16 cellular contexts compared by ENCODE assay signal in genomic region chr9:77021928-77022782, GRCh38. TPM values are rescaled to one million over a fixed set of nuclear protein-coding genes. Genes with fewer than 3 reads are reported as not detected.
DNase-seq lines count a peak whose midpoint lies in the region; ATAC-seq, FAIRE-seq and TF ChIP-seq lines count a peak whose summit lies in the region.
"Had no signal": no experiment of that assay in that cellular context is flagged by ENCODE, and none has a peak within 500 bp of the region (broad histone marks: within the 10 kb centered on the region; RNA-seq: fewer than 3 reads in every experiment).

No MANE protein-coding gene starts in this region.

- dilution Hi-C loops in endothelial cell of umbilical vein (cut with MboI; ENCODE audit: extremely low pct_ligation_motif_present, low sequenced_read_pairs): no loop called here

- H3K9me3 Mint-ChIP-seq in activated CD8-positive, alpha-beta memory T cell treated with anti-CD3 and anti-CD28 coated beads, Interleukin-2, amount 10 ng/mL, durations not matched to agents 7 days and 5 days (ENCODE audit: low read depth): no peaks in the 10 kb centered on the region
- peaks cover 1 to 12% (median 3%) of the 10 kb centered on the region in 3 donors for H3K9me3 Mint-ChIP-seq in IgD-negative memory B cell
- H3K9me3 Mint-ChIP-seq in progenitor cell of endocrine pancreas (ENCODE audit: low read depth): no peaks in the 10 kb centered on the region

- H3K9ac ChIP-seq in endothelial cell of umbilical vein (replicated peaks; ENCODE audit: extremely low read depth, insufficient read depth, low read length): no peak overlapping the region

- H4K20me1 ChIP-seq in endothelial cell of umbilical vein (replicated peaks; ENCODE audit: control insufficient read depth, extremely low read depth, insufficient read depth, low read length): no peaks in the 10 kb centered on the region

- peak overlapping the region; percentile 79 for H3K27ac Mint-ChIP-seq in activated CD8-positive, alpha-beta memory T cell treated with anti-CD3 and anti-CD28 coated beads, Interleukin-2, amount 10 ng/mL, durations not matched to agents 7 days and 5 days
- peak overlapping the region; percentile 42 to 93 (median 73) for H3K27ac Mint-ChIP-seq in IgD-negative memory B cell
- no peak overlapping the region for H3K27ac Mint-ChIP-seq in progenitor cell of endocrine pancreas

- no peaks in the 10 kb centered on the region for H3K36me3 ChIP-seq in endothelial cell of umbilical vein (ENCODE audit: control insufficient read depth in 2 of 2, extremely low read depth in 1 of 2, insufficient read depth in 2 of 2, low read length in 2 of 2)
- H3K36me3 ChIP-seq: pancreas had no signal

- no TSS peak for BruUV-seq in endothelial cell of umbilical vein (replicated peaks; lab: Mats Ljungman, UMichigan)

- no peak for DNase-seq in activated CD8-positive, alpha-beta memory T cell treated with anti-CD3 and anti-CD28 coated beads, Interleukin-2, amount 10 ng/mL, durations not matched to agents 7 days and 5 days
- no peak for DNase-seq in activated CD8-positive, alpha-beta memory T cell treated with anti-CD3 and anti-CD28 coated beads, Interleukin-2, amount 50 U/mL, for 4 hours
- no peak for DNase-seq in endothelial cell of umbilical vein (ENCODE audit: low read depth, low spot score)
- DNase-seq in retina: peak; percentile 69
- DNase-seq in NCI-H748 treated with DMSO at 0.1 percent for 48 hours (lab: John Stamatoyannopoulos, UW): no peak
- no peak for DNase-seq in progenitor cell of endocrine pancreas (ENCODE audit: low spot score, unreplicated experiment)
- DNase-seq in NCI-H69 (lab: John Stamatoyannopoulos, UW): no peak
- DNase-seq: activated CD4-positive, CD25-positive, alpha-beta regulatory T cell treated with anti-CD3 and anti-CD28 coated beads, Interleukin-2, amount 50 U/mL, for 72 hours; EL; left ventricle myocardium superior; NCI-H187 had no signal

- H3K4me1 Mint-ChIP-seq in activated CD8-positive, alpha-beta memory T cell treated with anti-CD3 and anti-CD28 coated beads, Interleukin-2, amount 10 ng/mL, durations not matched to agents 7 days and 5 days: peaks cover 10% of the 10 kb centered on the region
- peaks cover 0 to 12% (median 3%) of the 10 kb centered on the region in 3 donors for H3K4me1 Mint-ChIP-seq in IgD-negative memory B cell
- H3K4me1 Mint-ChIP-seq in progenitor cell of endocrine pancreas (ENCODE audit: low read depth): peaks cover 7% of the 10 kb centered on the region

- H3K4me3 ChIP-seq in endothelial cell of umbilical vein (replicated peaks in 1 of 3; ENCODE audit: insufficient read depth in 1 of 3, low read depth in 1 of 3, low read length in 3 of 3): no peak overlapping the region
- H3K4me3 ChIP-seq: pancreas had no signal

- no peak overlapping the region for H3K27ac ChIP-seq in endothelial cell of umbilical vein (ENCODE audit: insufficient read depth, low read depth, low read length)
- H3K27ac ChIP-seq: pancreas had no signal

- H3K4me3 Mint-ChIP-seq in activated CD8-positive, alpha-beta memory T cell treated with anti-CD3 and anti-CD28 coated beads, Interleukin-2, amount 10 ng/mL, durations not matched to agents 7 days and 5 days: no peak overlapping the region
- H3K4me3 Mint-ChIP-seq in IgD-negative memory B cell (peak overlapping the region; percentile 8 to 86 (median 63)), progenitor cell of endocrine pancreas (ENCODE audit: low read depth) (no peak overlapping the region)

- FAIRE-seq in endothelial cell of umbilical vein (lab: Jason Lieb, UNC): no peak
- FAIRE-seq: pancreas had no signal

- TF ChIP-seq CTCF in endothelial cell of umbilical vein (IDR thresholded peaks at IDR 0.05; ENCODE audit: extremely low read depth in 1 of 2, insufficient read depth in 1 of 2, low read depth in 1 of 2, low read length in 2 of 2): no peak
- TF ChIP-seq CTCF in progenitor cell of endocrine pancreas (IDR thresholded peaks at IDR 0.05; ENCODE audit: unreplicated experiment): no peak

- peaks cover 83% of the 10 kb centered on the region for H3K27me3 Mint-ChIP-seq in activated CD8-positive, alpha-beta memory T cell treated with anti-CD3 and anti-CD28 coated beads, Interleukin-2, amount 10 ng/mL, durations not matched to agents 7 days and 5 days
- peaks cover 68% of the 10 kb centered on the region for H3K27me3 Mint-ChIP-seq in IgD-negative memory B cell
- peaks cover 85% of the 10 kb centered on the region for H3K27me3 Mint-ChIP-seq in progenitor cell of endocrine pancreas

- no peaks in the 10 kb centered on the region for H3K79me2 ChIP-seq in endothelial cell of umbilical vein (ENCODE audit: control insufficient read depth, insufficient read depth, low read length)

- POLR2A ChIA-PET in endothelial cell of umbilical vein (lab: Charles Lee): no interaction called here

- H2AFZ ChIP-seq in endothelial cell of umbilical vein (ENCODE audit: low read depth, low read length): no peak overlapping the region

- no peak overlapping the region for H3K4me2 ChIP-seq in endothelial cell of umbilical vein (ENCODE audit: insufficient read depth, low read length)

- CTCF ChIA-PET in activated CD8-positive, alpha-beta memory T cell treated with anti-CD3 and anti-CD28 coated beads, Interleukin-2, amount 10 ng/mL, durations not matched to agents 7 days and 5 days (lab: Charles Lee): no interaction called here
- CTCF ChIA-PET in endothelial cell of umbilical vein (lab: Charles Lee): no interaction called here

- TF ChIP-seq POLR2A in endothelial cell of umbilical vein (IDR thresholded peaks at IDR 0.05; ENCODE audit: low read depth, low read length): no peak

- intact Hi-C loops in endothelial cell of umbilical vein (cut with micrococcal nuclease): loop anchor here (1.0 kb wide), 1 partner anchor 10 kb away; no protein-coding TSS in a partner anchor

- ATAC-seq in activated CD8-positive, alpha-beta memory T cell treated with anti-CD3 and anti-CD28 coated beads, Interleukin-2, amount 10 ng/mL, durations not matched to agents 7 days and 5 days: no peak
- ATAC-seq: left ventricle myocardium superior, pancreas had no signal

- no peaks in the 10 kb centered on the region for H3K9me3 ChIP-seq in endothelial cell of umbilical vein (replicated peaks; ENCODE audit: control insufficient read depth, insufficient read depth, low read length)
- H3K9me3 ChIP-seq: pancreas had no signal

- no peaks in the 10 kb centered on the region for H3K4me1 ChIP-seq in endothelial cell of umbilical vein (ENCODE audit: control insufficient read depth, extremely low read depth, insufficient read depth, low read length)

- H3K27me3 ChIP-seq in endothelial cell of umbilical vein (ENCODE audit: control insufficient read depth in 2 of 2, insufficient read depth in 2 of 2, low read length in 2 of 2): peaks cover 76 to 88% of the 10 kb centered on the region in 2 experiments

- no peaks in the 10 kb centered on the region for H3K9me1 ChIP-seq in endothelial cell of umbilical vein (replicated peaks; ENCODE audit: control insufficient read depth, extremely low read depth, insufficient read depth, low read length)

- peaks cover 6% of the 10 kb centered on the region for H3K36me3 Mint-ChIP-seq in activated CD8-positive, alpha-beta memory T cell treated with anti-CD3 and anti-CD28 coated beads, Interleukin-2, amount 10 ng/mL, durations not matched to agents 7 days and 5 days
- H3K36me3 Mint-ChIP-seq in IgD-negative memory B cell: no peaks in the 10 kb centered on the region
- H3K36me3 Mint-ChIP-seq in progenitor cell of endocrine pancreas (ENCODE audit: insufficient read depth): no peaks in the 10 kb centered on the region

TF ChIP-seq in endothelial cell of umbilical vein, 7 proteins besides CTCF, POLR2A, EP300 and RAD21:
- TF ChIP-seq FOS (IDR thresholded peaks at IDR 0.05; ENCODE audit: borderline replicate concordance, insufficient read depth, low read length) (no peak), EZH2 (IDR thresholded peaks at IDR 0.05; ENCODE audit: borderline replicate concordance, low read depth, low read length, severe bottlenecking) (peak; percentile 82)

RNA-seq across cellular contexts. Expression of gene FOXB2, which starts 2.7 kb away (rescaled TPM):
- not detected for total RNA-seq in activated CD8-positive, alpha-beta memory T cell treated with anti-CD3 and anti-CD28 coated beads, Interleukin-2, amount 10 ng/mL, durations not matched to agents 7 days and 5 days
- not detected for polyA plus RNA-seq in IgD-negative memory B cell
- total RNA-seq in endothelial cell of umbilical vein: not detected in 2 replicates
- polyA plus RNA-seq in endothelial cell of umbilical vein: not detected in 2 replicates
- not detected in 2 replicates for polyA plus RNA-seq in endothelial cell of umbilical vein (2011; cell fraction: cytosol; rRNA removed)
- polyA plus RNA-seq in endothelial cell of umbilical vein (2011; cell fraction: nucleus; rRNA removed): not detected in 2 replicates
- polyA plus RNA-seq in endothelial cell of umbilical vein (2012): not detected in 2 replicates
- not detected in 2 replicates for polyA minus RNA-seq in endothelial cell of umbilical vein
- not detected for polyA minus RNA-seq in endothelial cell of umbilical vein (2011; cell fraction: cytosol; rRNA and poly(A)+ RNA removed)
- not detected in 2 replicates for polyA minus RNA-seq in endothelial cell of umbilical vein (2011; cell fraction: nucleus; rRNA and poly(A)+ RNA removed)
- total RNA-seq in progenitor cell of endocrine pancreas: not detected in 2 replicates
- total RNA-seq: dermis microvascular lymphatic vessel endothelial cell, glomerular endothelial cell, left ventricle myocardium superior, pancreas, SK-MEL-5 had no signal
- polyA plus RNA-seq: pancreas had no signal

Comparison
In these comparisons a context has a peak if more than half of its experiments do, and no peak if none do; other contexts are left out.
1. H3K4me3 Mint-ChIP-seq: peak in IgD-negative memory B cell (4 of 4); none in activated CD8-positive, alpha-beta memory T cell treated with anti-CD3 and anti-CD28 coated beads, Interleukin-2, amount 10 ng/mL, durations not matched to agents 7 days and 5 days (single experiment) and progenitor cell of endocrine pancreas (single experiment).